In the genomic region with DNA sequence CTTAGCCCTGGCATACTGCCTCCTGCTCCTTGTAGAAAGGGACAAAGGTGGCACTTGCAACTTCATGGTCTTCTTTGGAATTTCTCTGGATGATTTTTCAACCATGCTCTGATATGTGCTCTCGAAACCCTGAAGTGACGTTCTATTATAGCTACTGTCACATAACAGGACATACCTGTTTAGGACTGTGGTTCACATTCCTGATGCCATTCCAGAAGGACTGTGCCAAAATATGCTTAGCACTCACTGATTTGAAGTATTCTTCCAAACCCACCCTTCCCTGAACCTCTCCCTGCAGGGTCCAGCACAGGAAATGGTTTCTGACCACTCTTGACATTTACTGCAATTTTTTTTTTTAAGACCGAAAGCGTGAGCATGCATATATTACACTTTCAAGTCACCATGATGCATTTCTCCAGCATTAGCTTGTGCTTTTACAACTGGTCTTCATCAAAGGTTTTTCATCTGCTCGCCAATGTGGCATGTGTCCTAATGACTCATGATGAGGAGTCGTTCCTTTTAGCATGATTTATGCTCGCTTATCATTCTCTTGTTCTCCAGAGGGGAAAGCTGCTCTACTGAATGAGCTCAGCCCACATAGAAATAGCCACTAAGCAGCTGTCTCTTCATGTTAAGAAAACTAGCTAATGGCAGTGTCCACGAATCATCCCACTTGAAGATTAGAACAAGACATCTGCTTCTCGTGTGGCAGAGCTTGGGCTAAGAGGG, we compare ENCODE assay signal across 11 cellular contexts.
A peak's percentile ranks its signal among the peaks of the same experiment; 100 is the strongest.
DNase-seq lines count a peak whose midpoint lies in the region; ATAC-seq, FAIRE-seq and TF ChIP-seq lines count a peak whose summit lies in the region.
"Had no signal": no experiment of that assay in that cellular context is flagged by ENCODE, and none has a peak within 500 bp of the region (broad histone marks: within the 10 kb centered on the region; RNA-seq: fewer than 3 reads in every experiment).

No MANE protein-coding gene starts in this region.

- peaks cover 4% of the 10 kb centered on the region for H3K9me3 Mint-ChIP-seq in CD4-positive, alpha-beta T cell
- peaks cover 17% of the 10 kb centered on the region for H3K9me3 Mint-ChIP-seq in activated T-cell treated with anti-CD3 and anti-CD28 coated beads, Interleukin-2, amount 50 U/mL, for 4 hours

- H3K27me3 Mint-ChIP-seq in CD4-positive, alpha-beta T cell: no peaks in the 10 kb centered on the region
- H3K27me3 Mint-ChIP-seq in activated T-cell treated with anti-CD3 and anti-CD28 coated beads, Interleukin-2, amount 50 U/mL, for 4 hours (ENCODE audit: low read depth): peaks cover 2% of the 10 kb centered on the region
- H3K27me3 Mint-ChIP-seq: activated naive CD8-positive, alpha-beta T cell treated with anti-CD3 and anti-CD28 coated beads, Interleukin-2, amount 10 ng/mL, durations not matched to agents 7 days and 5 days had no signal

- H3K27me3 ChIP-seq in ACC112 (ENCODE audit: insufficient read depth, low read length): no peaks in the 10 kb centered on the region
- H3K27me3 ChIP-seq in bronchial epithelial cell (ENCODE audit: control insufficient read depth, insufficient read depth, low read length): no peaks in the 10 kb centered on the region
- no peaks in the 10 kb centered on the region for H3K27me3 ChIP-seq in CD4-positive, alpha-beta T cell (ENCODE audit: control insufficient read depth, insufficient read depth, low read length)
- H3K27me3 ChIP-seq: BLaER1 had no signal

- peaks cover 45% of the 10 kb centered on the region for H3K4me1 ChIP-seq in ACC112 (ENCODE audit: control insufficient read depth, insufficient read depth, low read length, unreplicated experiment)
- H3K4me1 ChIP-seq: BLaER1 had no signal

- no peak overlapping the region for H3K27ac Mint-ChIP-seq in CD4-positive, alpha-beta T cell
- H3K27ac Mint-ChIP-seq: activated naive CD8-positive, alpha-beta T cell treated with anti-CD3 and anti-CD28 coated beads, Interleukin-2, amount 10 ng/mL, durations not matched to agents 7 days and 5 days had no signal

- CTCF ChIA-PET in CD4-positive, alpha-beta T cell (lab: Charles Lee): no interaction called here

- DNase-seq in LoVo (ENCODE audit: low spot score) (peak; percentile 34), bronchial epithelial cell (ENCODE audit: low read depth) (peak; percentile 80), left kidney (ENCODE audit: low read depth, low spot score) (peak; percentile 64), NCI-H128 (lab: John Stamatoyannopoulos, UW; ENCODE audit: unreplicated experiment) (no peak)
- no peak for DNase-seq in CD4-positive, alpha-beta T cell
- DNase-seq in activated T-cell treated with anti-CD3 and anti-CD28 coated beads, Interleukin-2, amount 50 U/mL, for 4 hours: no peak
- DNase-seq: activated CD4-positive, CD25-positive, alpha-beta regulatory T cell; activated naive CD8-positive, alpha-beta T cell treated with anti-CD3 and anti-CD28 coated beads, Interleukin-2, amount 10 ng/mL, durations not matched to agents 7 days and 5 days had no signal

- ATAC-seq in CD4-positive, alpha-beta T cell (ENCODE audit: poor library complexity): no peak
- ATAC-seq in activated T-cell treated with anti-CD3 and anti-CD28 coated beads, Interleukin-2, amount 50 U/mL, for 4 hours: no peak
- ATAC-seq in GM21576 (IDR thresholded peaks at IDR 0.05; ENCODE audit: unreplicated experiment): no peak

- no peaks in the 10 kb centered on the region for H3K4me1 Mint-ChIP-seq in CD4-positive, alpha-beta T cell (ENCODE audit: low read depth)
- H3K4me1 Mint-ChIP-seq in activated T-cell treated with anti-CD3 and anti-CD28 coated beads, Interleukin-2, amount 50 U/mL, for 4 hours (ENCODE audit: low read depth): no peaks in the 10 kb centered on the region
- H3K4me1 Mint-ChIP-seq: activated naive CD8-positive, alpha-beta T cell treated with anti-CD3 and anti-CD28 coated beads, Interleukin-2, amount 10 ng/mL, durations not matched to agents 7 days and 5 days had no signal

- no peak overlapping the region for H2AFZ ChIP-seq in ACC112 (ENCODE audit: low read length, unreplicated experiment)

- no peaks in the 10 kb centered on the region for H3K9me3 ChIP-seq in CD4-positive, alpha-beta T cell (ENCODE audit: control insufficient read depth, low read length)

- H3K4me3 Mint-ChIP-seq in CD4-positive, alpha-beta T cell: no peak overlapping the region
- no peak overlapping the region for H3K4me3 Mint-ChIP-seq in activated T-cell treated with anti-CD3 and anti-CD28 coated beads, Interleukin-2, amount 50 U/mL, for 4 hours
- H3K4me3 Mint-ChIP-seq: activated naive CD8-positive, alpha-beta T cell treated with anti-CD3 and anti-CD28 coated beads, Interleukin-2, amount 10 ng/mL, durations not matched to agents 7 days and 5 days had no signal

- FAIRE-seq in bronchial epithelial cell (lab: Jason Lieb, UNC): no peak

- no peaks in the 10 kb centered on the region for H3K79me2 ChIP-seq in ACC112 (ENCODE audit: control insufficient read depth, insufficient read depth, low read length, unreplicated experiment)

- H3K36me3 ChIP-seq in ACC112 (ENCODE audit: insufficient read depth, low read length) (0 out of 2 replicates have a peak, but pooled peaks cover 5% of the 10 kb centered on the region), bronchial epithelial cell (ENCODE audit: control insufficient read depth, insufficient read depth, low read length) (no peaks in the 10 kb centered on the region)
- H3K36me3 ChIP-seq: BLaER1 had no signal

- intact Hi-C loops in CD4-positive, alpha-beta T cell (cut with DNase I, micrococcal nuclease): no loop called here

- no peak for TF ChIP-seq CTCF in bronchial epithelial cell (IDR thresholded peaks at IDR 0.05; ENCODE audit: insufficient read depth, low read length, severe bottlenecking)
- TF ChIP-seq CTCF in CD4-positive, alpha-beta T cell (IDR thresholded peaks at IDR 0.05): no peak

- H3K4me3 ChIP-seq in ACC112 (ENCODE audit: low read depth, low read length) (peak overlapping the region; percentile 21; the same call in 1 of the 2 replicates), bronchial epithelial cell (ENCODE audit: low read depth, low read length) (no peak overlapping the region)
- H3K4me3 ChIP-seq: BLaER1 had no signal

- POLR2A ChIA-PET in CD4-positive, alpha-beta T cell (lab: Charles Lee): no interaction called here

- no peaks in the 10 kb centered on the region for H3K36me3 Mint-ChIP-seq in CD4-positive, alpha-beta T cell (ENCODE audit: low read depth)
- no peaks in the 10 kb centered on the region for H3K36me3 Mint-ChIP-seq in activated T-cell treated with anti-CD3 and anti-CD28 coated beads, Interleukin-2, amount 50 U/mL, for 4 hours (ENCODE audit: insufficient read depth)

- H3K27ac ChIP-seq in ACC112 (ENCODE audit: low read depth, low read length): peak overlapping the region; percentile 97
- no peak overlapping the region for H3K27ac ChIP-seq in CD4-positive, alpha-beta T cell (ENCODE audit: low read depth, low read length)
- H3K27ac ChIP-seq: BLaER1 had no signal

Comparison
In these comparisons a context has a peak if more than half of its experiments do, and no peak if none do; other contexts are left out.
1. DNase-seq: peak in LoVo (single experiment), bronchial epithelial cell (single experiment) and left kidney (single experiment); none in CD4-positive, alpha-beta T cell (0 of 10), activated T-cell treated with anti-CD3 and anti-CD28 coated beads, Interleukin-2, amount 50 U/mL, for 4 hours (single experiment) and NCI-H128 (single experiment).